ENCODE assay signal across 19 cellular contexts in the genomic region with DNA sequence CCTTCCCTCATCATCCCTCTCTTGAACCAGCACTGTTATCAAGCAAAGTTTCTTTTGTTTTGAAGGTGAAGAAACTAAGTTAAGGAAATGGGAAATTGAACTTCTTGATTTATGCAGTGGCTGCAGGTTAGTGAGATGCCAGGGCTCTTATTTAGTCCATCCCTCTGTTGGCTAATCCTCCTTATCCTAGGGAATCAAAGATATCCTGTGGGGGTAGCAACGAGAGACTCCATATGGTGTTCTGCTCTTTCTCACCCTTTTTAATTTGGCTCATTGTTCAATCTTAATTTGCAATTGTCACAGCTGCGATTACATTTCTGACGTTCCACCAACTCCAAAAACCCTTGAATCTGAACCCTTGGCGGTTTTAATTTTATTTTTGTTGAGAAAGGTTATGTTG.
"Had no signal": no experiment of that assay in that cellular context is flagged by ENCODE, and none has a peak within 500 bp of the region (broad histone marks: within the 10 kb centered on the region; RNA-seq: fewer than 3 reads in every experiment).

No MANE protein-coding gene starts in this region.

- H3K27me3 ChIP-seq: gastrocnemius medialis, sigmoid colon, upper lobe of left lung had no signal

- DNase-seq: activated CD4-positive, alpha-beta memory T cell treated with anti-CD3 and anti-CD28 coated beads, Interleukin-2, amount 10 ng/mL, durations not matched to agents 7 days and 5 days; activated CD4-positive, alpha-beta T cell treated with anti-CD3 and anti-CD28 coated beads, Interleukin-2, amount 10 ng/mL, durations not matched to agents 24 days and 14 days; activated effector memory CD4-positive, alpha-beta T cell treated with anti-CD3 and anti-CD28 coated beads, Interleukin-2, amount 50 U/mL, for 16 hours; activated naive CD4-positive, alpha-beta T cell treated with anti-CD3 and anti-CD28 coated beads, Interleukin-2, amount 10 ng/mL, durations not matched to agents 7 days and 5 days; activated T-cell treated with anti-CD3 and anti-CD28 coated beads, Interleukin-2, amount 50 U/mL, for 72 hours; dermis blood vessel endothelial cell; effector memory CD4-positive, alpha-beta T cell; gastrocnemius medialis; left ventricle myocardium inferior; natural killer cell; sigmoid colon; stimulated activated CD4-positive, alpha-beta T cell treated with anti-CD3 and anti-CD28 coated beads, Interleukin-15, amount 100 ng/mL, for 24 hours; stimulated activated CD4-positive, alpha-beta T cell treated with anti-CD3 and anti-CD28 coated beads, Interleukin-2, amount 100 ng/mL, for 48 hours; stimulated activated CD8-positive, alpha-beta memory T cell treated with anti-CD3 and anti-CD28 coated beads, Interleukin-4, amount 100 ng/mL, for 48 hours; stimulated activated naive B cell treated with anti-CD40 and anti-IgM and Interleukin-4, amounts not matched to agents 10 μg/mL and 1 μg/mL and 100 μg/mL, for 72 hours; upper lobe of left lung had no signal

- H3K4me3 ChIP-seq: gastrocnemius medialis, left ventricle myocardium inferior, sigmoid colon, smooth muscle cell, upper lobe of left lung had no signal

- H3K27ac ChIP-seq: gastrocnemius medialis, left ventricle myocardium inferior, sigmoid colon, upper lobe of left lung had no signal

- ATAC-seq: activated CD4-positive, CD25-positive, alpha-beta regulatory T cell treated with anti-CD3 and anti-CD28 coated beads, Interleukin-2, amount 50 U/mL, for 24 hours; activated T-cell treated with anti-CD3 and anti-CD28 coated beads, Interleukin-2, amount 50 U/mL, for 72 hours; esophagus mucosa; gastrocnemius medialis; natural killer cell; stimulated activated naive B cell treated with anti-CD40 and anti-IgM and Interleukin-4, amounts not matched to agents 10 μg/mL and 1 μg/mL and 100 μg/mL, for 72 hours had no signal
